ENCODE assay signal across 14 cellular contexts in genomic region chr5:133818869-133819600, GRCh38.
DNase-seq lines count a peak whose midpoint lies in the region; TF ChIP-seq lines count a peak whose summit lies in the region.
"Had no signal": no experiment of that assay in that cellular context is flagged by ENCODE, and none has a peak within 500 bp of the region (broad histone marks: within the 10 kb centered on the region; RNA-seq: fewer than 3 reads in every experiment).

No MANE protein-coding gene starts in this region.

- H3K4me3 ChIP-seq in MM.1S (ENCODE audit: low read length) (no peak overlapping the region), left ventricle myocardium inferior (no peak overlapping the region), neuronal stem cell (ENCODE audit: low read length in 2 of 2) (no peak overlapping the region), testis (no peak overlapping the region)

- H3K4ac ChIP-seq in neuronal stem cell (ENCODE audit: low read length) = no peak overlapping the region

- H3K4me1 ChIP-seq in MM.1S (ENCODE audit: low read length) = peaks cover 5% of the 10 kb centered on the region; the same call in 1 of the 2 replicates
- peaks cover 45% of the 10 kb centered on the region for H3K4me1 ChIP-seq in left ventricle myocardium inferior
- H3K4me1 ChIP-seq in neuronal stem cell (ENCODE audit: control insufficient read depth in 2 of 2, insufficient read depth in 1 of 2, low read depth in 1 of 2, low read length in 2 of 2) = peaks cover 0 to 3% of the 10 kb centered on the region in 2 donors
- H3K4me1 ChIP-seq in testis = peaks cover 27% of the 10 kb centered on the region

- H3K27ac ChIP-seq in MM.1S (ENCODE audit: low read length) = no peak overlapping the region
- H3K27ac ChIP-seq in left ventricle myocardium inferior (replicated peaks) = peak overlapping the region; percentile 72
- H3K27ac ChIP-seq in neuronal stem cell (replicated peaks; ENCODE audit: low read length) = no peak overlapping the region
- no peak overlapping the region for H3K27ac ChIP-seq in testis

- H2AFZ ChIP-seq in MM.1S (ENCODE audit: low read length) (no peak overlapping the region), neuronal stem cell (ENCODE audit: low read length) (no peak overlapping the region)

- DNase-seq in CD1c-positive myeloid dendritic cell (ENCODE audit: extremely low spot score) = peak; percentile 47
- peak; percentile 2 for DNase-seq in MM.1S
- DNase-seq in left ventricle myocardium inferior = no peak
- no peak for DNase-seq in neuronal stem cell (ENCODE audit: low spot score)
- no peak for DNase-seq in NCI-H2107 (lab: John Stamatoyannopoulos, UW)
- DNase-seq in activated naive CD4-positive, alpha-beta T cell treated with Interleukin-2 at 50 U/mL for 16 hours = no peak
- DNase-seq in testis = no peak
- DNase-seq in DMS 273 (lab: John Stamatoyannopoulos, UW; ENCODE audit: unreplicated experiment) = no peak
- DNase-seq: NCI-H1417 treated with DMSO at 0.1 percent for 48 hours, NCI-H2029, NCI-H510A, NCI-H82, SHP77, SK-N-SH had no signal

- H3K9ac ChIP-seq in MM.1S (ENCODE audit: low read length) (no peak overlapping the region), neuronal stem cell (ENCODE audit: low read depth, low read length, poor library complexity) (no peak overlapping the region)
- H3K9ac ChIP-seq: SK-N-SH had no signal

- no peak overlapping the region for H2AK5ac ChIP-seq in neuronal stem cell (ENCODE audit: low read depth, low read length)

- no peak overlapping the region for H3K23ac ChIP-seq in neuronal stem cell (ENCODE audit: low read depth, low read length, poor library complexity)

- H3K4me2 ChIP-seq in MM.1S (ENCODE audit: low read depth, low read length) (no peak overlapping the region), neuronal stem cell (ENCODE audit: insufficient read depth, low read length, poor library complexity, severe bottlenecking) (no peak overlapping the region)
- H3K4me2 ChIP-seq: SK-N-SH had no signal

- H2BK5ac ChIP-seq in neuronal stem cell (ENCODE audit: low read length) = peak overlapping the region; percentile 75

- H4K8ac ChIP-seq in neuronal stem cell (ENCODE audit: low read depth, low read length) = no peak overlapping the region

- no peak overlapping the region for H3K18ac ChIP-seq in neuronal stem cell (ENCODE audit: low read length)

- no peaks in the 10 kb centered on the region for H3K79me1 ChIP-seq in neuronal stem cell (ENCODE audit: low read depth, low read length)

- H2BK15ac ChIP-seq in neuronal stem cell (ENCODE audit: low read length) = no peak overlapping the region

- H3K36me3 ChIP-seq in MM.1S (replicated peaks; ENCODE audit: insufficient read depth, low read length) (no peaks in the 10 kb centered on the region), left ventricle myocardium inferior (no peaks in the 10 kb centered on the region), neuronal stem cell (replicated peaks in 1 of 2; ENCODE audit: control insufficient read depth in 2 of 2, insufficient read depth in 2 of 2, low read length in 2 of 2) (no peaks in the 10 kb centered on the region), testis (ENCODE audit: low read depth, missing control alignments) (no peaks in the 10 kb centered on the region)

- no peak overlapping the region for H3K14ac ChIP-seq in neuronal stem cell (ENCODE audit: low read length)

- no peaks in the 10 kb centered on the region for H3K27me3 ChIP-seq in MM.1S (replicated peaks; ENCODE audit: insufficient read depth, low read length)
- no peaks in the 10 kb centered on the region for H3K27me3 ChIP-seq in left ventricle myocardium inferior (ENCODE audit: low read depth)
- peaks cover 0 to 37% (median 0%) of the 10 kb centered on the region in 3 experiments for H3K27me3 ChIP-seq in neuronal stem cell (ENCODE audit: control insufficient read depth in 3 of 3, insufficient read depth in 3 of 3, low read depth in 1 of 3, low read length in 3 of 3)
- H3K27me3 ChIP-seq in testis = no peaks in the 10 kb centered on the region

- H4K20me1 ChIP-seq in MM.1S (ENCODE audit: insufficient read depth, low read length) = no peaks in the 10 kb centered on the region

- H3K9me2 ChIP-seq in MM.1S (replicated peaks; ENCODE audit: insufficient read depth, low read length) = no peaks in the 10 kb centered on the region
- H3K9me2 ChIP-seq: SK-N-SH had no signal

- no peak for TF ChIP-seq POLR2A in testis (IDR thresholded peaks at IDR 0.05)

- H2BK12ac ChIP-seq in neuronal stem cell (ENCODE audit: low read length) = no peak overlapping the region

- intact Hi-C loops in left ventricle myocardium inferior (cut with micrococcal nuclease) (no loop called here), testis (cut with DNase I; ENCODE audit: low total_unique reads) (no loop called here)

- H3K79me2 ChIP-seq in MM.1S (ENCODE audit: low read length) = no peaks in the 10 kb centered on the region

- no CpG with 5 or more reads among the region's 12 CpGs for WGBS in neuronal stem cell (ENCODE audit: extremely low coverage in 2 of 2, insufficient read length in 2 of 2, insufficient replicate concordance in 1 of 2), 2 donors
- WGBS in testis, 2 donors = 65 to 69% methylated on average over 12 of the region's 12 CpGs

- H3K9me3 ChIP-seq in MM.1S (replicated peaks; ENCODE audit: insufficient read depth, low read length) (no peaks in the 10 kb centered on the region), left ventricle myocardium inferior (replicated peaks) (no peaks in the 10 kb centered on the region), neuronal stem cell (replicated peaks in 1 of 2; ENCODE audit: control insufficient read depth in 2 of 2, insufficient read depth in 1 of 2, low read depth in 1 of 2, low read length in 2 of 2) (no peaks in the 10 kb centered on the region), testis (no peaks in the 10 kb centered on the region)
- H3K9me3 ChIP-seq: SK-N-SH had no signal

- H3F3A ChIP-seq in MM.1S (ENCODE audit: insufficient read depth, low read length) = no peaks in the 10 kb centered on the region

- TF ChIP-seq CTCF in MM.1S (IDR thresholded peaks at IDR 0.05; ENCODE audit: low read length) (no peak), left ventricle myocardium inferior (IDR thresholded peaks at IDR 0.05; ENCODE audit: borderline replicate concordance) (no peak), testis (IDR thresholded peaks at IDR 0.05) (no peak)

- no peak overlapping the region for H4K91ac ChIP-seq in neuronal stem cell (ENCODE audit: low read depth, low read length, poor library complexity)

- no peak overlapping the region for H2BK120ac ChIP-seq in neuronal stem cell (ENCODE audit: low read depth, low read length)

Comparison
In these comparisons a context has a peak if more than half of its experiments do, and no peak if none do; other contexts are left out.
1. DNase-seq: peak in CD1c-positive myeloid dendritic cell (single experiment) and MM.1S (single experiment); none in left ventricle myocardium inferior (single experiment), neuronal stem cell (single experiment), NCI-H2107 (single experiment), activated naive CD4-positive, alpha-beta T cell treated with Interleukin-2 at 50 U/mL for 16 hours (single experiment), testis (single experiment) and DMS 273 (single experiment).